ENCODE assay signal across 2 cellular contexts in the genomic region with DNA sequence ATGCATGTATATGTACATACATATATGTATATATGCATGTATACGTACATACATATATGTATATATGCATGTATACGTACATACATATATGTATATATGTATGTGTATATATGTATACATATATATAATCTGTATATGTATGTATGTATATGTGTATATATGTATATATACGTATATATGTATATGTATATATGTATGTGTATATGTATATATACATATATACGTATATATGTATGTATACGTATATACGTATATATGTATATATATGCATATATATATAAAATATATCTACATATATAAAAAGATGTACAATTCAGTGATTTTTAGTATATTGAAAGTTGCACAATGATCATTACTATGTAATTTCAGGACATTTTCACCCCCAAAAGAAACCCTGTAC. TPM values are rescaled to one million over a fixed set of nuclear protein-coding genes. Genes with fewer than 3 reads are reported as not detected.
"Had no signal": no experiment of that assay in that cellular context is flagged by ENCODE, and none has a peak within 500 bp of the region (broad histone marks: within the 10 kb centered on the region; RNA-seq: fewer than 3 reads in every experiment).

No MANE protein-coding gene starts in this region.

RNA-seq across cellular contexts. Expression of a gene that starts 30.7 kb away (rescaled TPM):
- total RNA-seq: hepatocyte, kidney epithelial cell had no signal
- polyA plus RNA-seq: hepatocyte had no signal
